Comparison of ENCODE assay signal across 16 cellular contexts in the genomic region with DNA sequence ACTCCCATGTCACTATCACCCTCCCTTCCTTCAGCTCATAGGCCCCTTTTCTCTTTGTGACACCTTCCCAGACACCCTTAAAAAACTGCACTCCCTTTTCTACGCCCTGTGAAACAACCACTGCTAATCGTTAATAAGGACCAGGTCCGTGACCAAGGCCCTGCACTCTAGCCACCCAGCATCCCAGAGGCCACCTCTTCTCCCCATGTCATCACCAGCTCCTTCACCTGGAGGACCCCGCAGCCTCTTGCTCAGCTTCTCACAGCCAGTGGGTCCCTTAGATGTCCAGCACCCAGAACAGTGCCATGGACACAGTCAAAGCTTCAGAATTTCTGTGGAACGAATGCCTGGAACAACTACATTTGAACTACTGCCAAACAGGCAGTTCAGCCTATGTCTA. TPM values are rescaled to one million over a fixed set of nuclear protein-coding genes. Genes with fewer than 3 reads are reported as not detected.
DNase-seq lines count a peak whose midpoint lies in the region; ATAC-seq, FAIRE-seq and TF ChIP-seq lines count a peak whose summit lies in the region.
"Had no signal": no experiment of that assay in that cellular context is flagged by ENCODE, and none has a peak within 500 bp of the region (broad histone marks: within the 10 kb centered on the region; RNA-seq: fewer than 3 reads in every experiment).

No MANE protein-coding gene starts in this region.

- peaks cover 13% of the 10 kb centered on the region for H3K23me2 ChIP-seq in H1 (ENCODE audit: low read depth, low read length)

- peaks cover 65% of the 10 kb centered on the region for H3K79me2 ChIP-seq in MM.1S (ENCODE audit: low read length)
- H3K79me2 ChIP-seq in H1 (ENCODE audit: control insufficient read depth in 1 of 2, insufficient read depth in 2 of 2, low read length in 2 of 2), result peaks cover 7 to 65% of the 10 kb centered on the region in 2 experiments

- TF ChIP-seq RAD21 in H1 (IDR thresholded peaks at IDR 0.05 in 1 of 2, conservative IDR thresholded peaks at IDR 0.05 in 1 of 2; ENCODE audit: low read depth in 2 of 2, low read length in 2 of 2), result no peak

- no peak overlapping the region for H2AK5ac ChIP-seq in H1 (ENCODE audit: low read depth, low read length)

- peaks cover 27% of the 10 kb centered on the region for H3F3A ChIP-seq in MM.1S (ENCODE audit: insufficient read depth, low read length)

- H2BK5ac ChIP-seq in H1 (ENCODE audit: low read depth, low read length), result no peak overlapping the region

- intact Hi-C loops in transverse colon (cut with DNase I; ENCODE audit: low total_unique reads), result no loop called here
- intact Hi-C loops in ascending aorta (cut with DNase I), result no loop called here

- no peak for TF ChIP-seq POLR2A in H1 (IDR thresholded peaks at IDR 0.05; ENCODE audit: control extremely low read depth in 1 of 2, low read depth in 2 of 2, low read length in 2 of 2)
- no peak for TF ChIP-seq POLR2A in transverse colon (IDR thresholded peaks at IDR 0.05)

- no peak overlapping the region for H3K4ac ChIP-seq in H1 (replicated peaks; ENCODE audit: insufficient read length, low read depth, low read length)

- no peak overlapping the region for H4K91ac ChIP-seq in H1 (replicated peaks; ENCODE audit: insufficient read length, low read length)

- no peaks in the 10 kb centered on the region for H3K27me3 ChIP-seq in MM.1S (replicated peaks; ENCODE audit: insufficient read depth, low read length)
- peaks cover 0 to 20% (median 14%) of the 10 kb centered on the region in 4 experiments; a peak in 5 of 7 replicates for H3K27me3 ChIP-seq in H1 (replicated peaks in 1 of 4; ENCODE audit: control insufficient read depth in 3 of 4, extremely low read depth in 1 of 4, insufficient read depth in 3 of 4, low read length in 3 of 4)
- H3K27me3 ChIP-seq in transverse colon, result no peaks in the 10 kb centered on the region
- H3K27me3 ChIP-seq in ascending aorta, result no peaks in the 10 kb centered on the region
- H3K27me3 ChIP-seq: uterus had no signal

- peak overlapping the region; percentile 89 for H3K4me3 Mint-ChIP-seq in mesothelial cell of epicardium
- H3K4me3 Mint-ChIP-seq: memory B cell; T-helper 2 cell treated with Interferon-gamma antibody and Interleukin-4, amounts not matched to agents 5 μg/mL and 100 μg/mL, for 36 hours had no signal

- peaks cover 33% of the 10 kb centered on the region for H3K4me1 ChIP-seq in MM.1S (ENCODE audit: low read length)
- peaks cover 6 to 31% (median 26%) of the 10 kb centered on the region in 4 experiments for H3K4me1 ChIP-seq in H1 (replicated peaks in 1 of 4; ENCODE audit: control insufficient read depth in 3 of 4, insufficient read depth in 4 of 4, low read length in 3 of 4)
- peaks cover 0 to 46% (median 31%) of the 10 kb centered on the region in 4 donors for H3K4me1 ChIP-seq in transverse colon
- peaks cover 6 to 20% of the 10 kb centered on the region in 2 donors for H3K4me1 ChIP-seq in ascending aorta

- no peak overlapping the region for H4K8ac ChIP-seq in H1 (ENCODE audit: extremely low read depth, insufficient read depth, low read length)

- H2BK12ac ChIP-seq in H1 (ENCODE audit: low read depth, low read length), result no peak overlapping the region

- WGBS in H1 (ENCODE audit: extremely low coverage in 1 of 2, insufficient coverage in 1 of 2, insufficient read length in 1 of 2, insufficient replicate concordance in 2 of 2, low coverage in 1 of 2, low lambda C conversion rate in 2 of 2, missing lambda C conversion rate in 1 of 2), 2 experiments, result 82% methylated on average over 5 of the region's 5 CpGs; no CpG with 5 or more reads in 1 of the 2 experiments
- 73 to 96% methylated on average over 4 to 5 of the region's 5 CpGs for WGBS in transverse colon (ENCODE audit: low coverage in 1 of 2), 2 donors

- peak overlapping the region; percentile 22 for H3K27ac Mint-ChIP-seq in mesothelial cell of epicardium
- H3K27ac Mint-ChIP-seq: activated T-cell treated with anti-CD3 and anti-CD28 coated beads, Interleukin-2, amount 50 U/mL, for 72 hours; CD8-positive, alpha-beta T cell; memory B cell; T-helper 2 cell treated with Interferon-gamma antibody and Interleukin-4, amounts not matched to agents 5 μg/mL and 100 μg/mL, for 36 hours had no signal

- H3K23ac ChIP-seq in H1 (ENCODE audit: insufficient read length), result no peak overlapping the region

- TF ChIP-seq CTCF in MM.1S (IDR thresholded peaks at IDR 0.05; ENCODE audit: low read length) (no peak), H1 (IDR thresholded peaks at IDR 0.05; ENCODE audit: control extremely low read depth in 1 of 3, insufficient read depth in 1 of 3, low read depth in 1 of 3, low read length in 3 of 3) (no peak), mesothelial cell of epicardium (IDR thresholded peaks at IDR 0.05; ENCODE audit: unreplicated experiment) (no peak), transverse colon (IDR thresholded peaks at IDR 0.05) (no peak), GM13977 (IDR thresholded peaks at IDR 0.05; ENCODE audit: extremely low read depth, insufficient read depth, missing control alignments) (no peak), ascending aorta (IDR thresholded peaks at IDR 0.05) (no peak)

- H3K4me3 ChIP-seq in MM.1S (ENCODE audit: low read length) (no peak overlapping the region), H1 (ENCODE audit: extremely low read depth in 1 of 4, insufficient read depth in 2 of 4, low read depth in 3 of 4, low read length in 4 of 4) (peak overlapping the region in 1 of 4 experiments; percentile 98; a peak in 2 of 8 replicates), transverse colon (peak overlapping the region in 1 of 4 donors; percentile 98), ascending aorta (peak overlapping the region in 1 of 2 donors; percentile 10)

- no peaks in the 10 kb centered on the region for H3K9me2 ChIP-seq in MM.1S (replicated peaks; ENCODE audit: insufficient read depth, low read length)

- H3K4me2 ChIP-seq in MM.1S (ENCODE audit: low read depth, low read length) (peak overlapping the region; percentile 96; the same call in 1 of the 2 replicates), H1 (ENCODE audit: insufficient read depth in 1 of 2, low read depth in 2 of 2, low read length in 2 of 2) (peak overlapping the region; percentile 4 to 91; a peak in 2 of 4 replicates)

- no peaks in the 10 kb centered on the region for H3K27me3 Mint-ChIP-seq in mesothelial cell of epicardium (ENCODE audit: low read depth)

- POLR2A ChIA-PET in H1 (lab: Charles Lee; ENCODE audit: partially characterized antibody), result interaction anchor here (1.1 kb wide), 1 partner anchor 48 kb away, joined by 3 read pairs; no protein-coding TSS in a partner anchor

- H2BK20ac ChIP-seq in H1 (ENCODE audit: low read length), result peak overlapping the region; percentile 23; the same call in 1 of the 2 replicates

- TF ChIP-seq EP300 in H1 (IDR thresholded peaks at IDR 0.05; ENCODE audit: borderline replicate concordance in 1 of 2, low read depth in 2 of 2, low read length in 2 of 2) (no peak), transverse colon (IDR thresholded peaks at IDR 0.05; ENCODE audit: low read depth) (no peak)

- no peak overlapping the region for H2BK15ac ChIP-seq in H1 (ENCODE audit: low read length)

- H3K56ac ChIP-seq in H1 (replicated peaks; ENCODE audit: insufficient read length, low read depth, low read length), result no peak overlapping the region

- H4K20me1 ChIP-seq in MM.1S (ENCODE audit: insufficient read depth, low read length), result peaks cover 9% of the 10 kb centered on the region
- peaks cover 15 to 27% of the 10 kb centered on the region in 2 experiments for H4K20me1 ChIP-seq in H1 (replicated peaks in 1 of 2; ENCODE audit: control insufficient read depth in 1 of 2, insufficient read depth in 2 of 2, low read length in 2 of 2)

- H3K27ac ChIP-seq in MM.1S (ENCODE audit: low read length), result no peak overlapping the region
- no peak overlapping the region for H3K27ac ChIP-seq in H1 (ENCODE audit: low read depth, low read length)
- H3K27ac ChIP-seq in transverse colon, result peak overlapping the region in 3 of 4 donors; percentile 18 to 45 (median 21)
- H3K27ac ChIP-seq in ascending aorta, result no peak overlapping the region

- H3K14ac ChIP-seq in H1 (ENCODE audit: insufficient read length), result no peak overlapping the region

- no peak for ATAC-seq in HG03342 (IDR thresholded peaks at IDR 0.05; ENCODE audit: unreplicated experiment)
- ATAC-seq: activated T-cell treated with anti-CD3 and anti-CD28 coated beads, Interleukin-2, amount 50 U/mL, for 72 hours; CD8-positive, alpha-beta T cell had no signal

- CTCF ChIA-PET in H1 (lab: Charles Lee; ENCODE audit: partially characterized antibody), result interaction anchor here (0.6 to 2.5 kb wide), 6 partner anchors 11 to 129 kb away, joined by 3 to 9 read pairs (median 4); no protein-coding TSS in a partner anchor

- H3K9ac ChIP-seq in MM.1S (ENCODE audit: low read length) (no peak overlapping the region), H1 (replicated peaks in 1 of 4; ENCODE audit: extremely low read depth in 1 of 4, low read depth in 3 of 4, low read length in 3 of 4) (peak overlapping the region in 1 of 4 experiments; percentile 29; a peak in 1 of 7 replicates)

- FAIRE-seq in H1 (lab: Jason Lieb, UNC), result no peak
- FAIRE-seq: G401.6 had no signal

- no peak overlapping the region for H4K5ac ChIP-seq in H1 (ENCODE audit: insufficient read length, low read depth, low read length)

- H2AFZ ChIP-seq in MM.1S (ENCODE audit: low read length), result no peak overlapping the region
- H2AFZ ChIP-seq in H1 (ENCODE audit: low read length), result no peak overlapping the region

- in situ Hi-C loops in transverse colon (cut with MboI; ENCODE audit: low pct_ligation_motif_present in 1 of 4, low pct_unique_long_range_greater_than_20kb in 1 of 4, low sequenced_read_pairs in 3 of 4) (no loop called here), GM13977 (cut with MboI; ENCODE audit: low pct_unique_long_range_greater_than_20kb, low sequenced_read_pairs, unreplicated experiment) (no loop called here)

- H3K9me3 ChIP-seq in MM.1S (replicated peaks; ENCODE audit: insufficient read depth, low read length), result no peaks in the 10 kb centered on the region
- no peaks in the 10 kb centered on the region for H3K9me3 ChIP-seq in H1 (ENCODE audit: insufficient read depth in 2 of 2, low read depth in 1 of 2, low read length in 1 of 2)
- H3K9me3 ChIP-seq in transverse colon, result no peaks in the 10 kb centered on the region
- H3K9me3 ChIP-seq in ascending aorta, result no peaks in the 10 kb centered on the region
- H3K9me3 ChIP-seq: prostate gland, uterus had no signal

- no peaks in the 10 kb centered on the region for H3K9me3 Mint-ChIP-seq in mesothelial cell of epicardium
- H3K9me3 Mint-ChIP-seq: activated T-cell treated with anti-CD3 and anti-CD28 coated beads, Interleukin-2, amount 50 U/mL, for 72 hours; CD8-positive, alpha-beta T cell; memory B cell; T-helper 2 cell treated with Interferon-gamma antibody and Interleukin-4, amounts not matched to agents 5 μg/mL and 100 μg/mL, for 36 hours had no signal

- no peaks in the 10 kb centered on the region for H3K36me3 ChIP-seq in MM.1S (replicated peaks; ENCODE audit: insufficient read depth, low read length)
- no peaks in the 10 kb centered on the region for H3K36me3 ChIP-seq in H1 (ENCODE audit: control insufficient read depth in 2 of 4, insufficient read depth in 4 of 4, low read length in 3 of 4)
- no peaks in the 10 kb centered on the region for H3K36me3 ChIP-seq in transverse colon
- H3K36me3 ChIP-seq in ascending aorta, result no peaks in the 10 kb centered on the region
- H3K36me3 ChIP-seq: prostate gland, uterus had no signal

- no peak overlapping the region for H2BK120ac ChIP-seq in H1 (replicated peaks; ENCODE audit: low read depth, low read length)

- H3K18ac ChIP-seq in H1 (ENCODE audit: extremely low read depth, low read length), result no peak overlapping the region

- peaks cover 54% of the 10 kb centered on the region for H3K4me1 Mint-ChIP-seq in mesothelial cell of epicardium

- DNase-seq in MM.1S, result no peak
- DNase-seq in H1 (ENCODE audit: low read depth in 1 of 2, low spot score in 2 of 2), result no peak
- DNase-seq in mesothelial cell of epicardium (ENCODE audit: low spot score in 2 of 2, unreplicated experiment in 2 of 2), result no peak
- no peak for DNase-seq in transverse colon
- DNase-seq in GM13977 (ENCODE audit: low spot score), result no peak
- no peak for DNase-seq in ascending aorta (ENCODE audit: low spot score in 2 of 2)
- DNase-seq: activated T-cell treated with anti-CD3 and anti-CD28 coated beads, Interleukin-2, amount 50 U/mL, for 72 hours; CD8-positive, alpha-beta T cell; Karpas-422; NCI-H69; uterus had no signal

- peaks cover 12% of the 10 kb centered on the region for H3K79me1 ChIP-seq in H1 (ENCODE audit: low read depth, low read length)

- no peaks in the 10 kb centered on the region for H3K36me3 Mint-ChIP-seq in mesothelial cell of epicardium
- H3K36me3 Mint-ChIP-seq: CD8-positive, alpha-beta T cell; memory B cell had no signal

RNA-seq across cellular contexts. Expression of gene PARD3, which starts 2.3 kb away (rescaled TPM):
- total RNA-seq in H1 (2021; fragmentation: NEBNext Ultra II Directional; extraction: Animal tissue kit (Norgen Biotek cat#: 25700)), result 47.9 and 49.1 TPM in 2 replicates
- polyA plus RNA-seq in H1 (2011; rRNA removed), result 14.3 and 19.7 TPM in 2 replicates
- polyA plus RNA-seq in H1 (2011; cell fraction: cytosol; rRNA removed), result 27.5 TPM
- 25.6 TPM for polyA plus RNA-seq in H1 (2011; cell fraction: nucleus; rRNA removed)
- polyA plus RNA-seq in H1 (2012, experiment 1 of 2), result 32.4 to 53.5 TPM (median 36.9 TPM) in 4 replicates
- polyA plus RNA-seq in H1 (2012, experiment 2 of 2), result 3.6 TPM
- 38.8 TPM for polyA plus RNA-seq in H1 (2013, experiment 1 of 2)
- 39.8 TPM for polyA plus RNA-seq in H1 (2013, experiment 2 of 2)
- polyA minus RNA-seq in H1 (2011; rRNA and poly(A)+ RNA removed), result 74.4 and 97.7 TPM in 2 replicates
- polyA minus RNA-seq in H1 (2011; cell fraction: cytosol; rRNA and poly(A)+ RNA removed), result 31.5 TPM
- polyA minus RNA-seq in H1 (2011; cell fraction: nucleus; rRNA and poly(A)+ RNA removed), result 93.5 TPM
- 68.6 to 73.4 TPM (median 73.2 TPM) in 3 replicates for total RNA-seq in mesothelial cell of epicardium
- total RNA-seq in transverse colon, result 10 to 100 TPM; 27.3 to 65.3 (median 55.6) TPM
- total RNA-seq in ascending aorta, result 37.5 TPM

Comparison
In these comparisons a context has a peak if more than half of its experiments do, and no peak if none do; other contexts are left out.
1. H3K27ac ChIP-seq: peak in transverse colon (3 of 4); none in MM.1S (single experiment), H1 (single experiment) and ascending aorta (0 of 2).